Comparison of ENCODE assay signal across 1 cellular context in genomic region chr19:3625996-3626472, GRCh38.
TF ChIP-seq lines count a peak whose summit lies in the region.

No MANE protein-coding gene starts in this region.

TF ChIP-seq in HepG2, 621 proteins besides CTCF, POLR2A, EP300 and RAD21:
- TF ChIP-seq SIN3B (IDR thresholded peaks at IDR 0.05; ENCODE audit: low read length) (no peak), BRF2 (CRISPR knock-in tag; IDR thresholded peaks at IDR 0.05) (no peak), GPN1 (CRISPR knock-in tag; IDR thresholded peaks at IDR 0.05; ENCODE audit: borderline replicate concordance) (no peak), CREB1 (IDR thresholded peaks at IDR 0.05) (0 out of 2 replicates have a peak, but pooled peaks have one; percentile 13), CREB1 (CRISPR knock-in tag; IDR thresholded peaks at IDR 0.05) (no peak)
